ENCODE assay signal across 1 cellular context in genomic region chr4:67909910-67910905, GRCh38.
TF ChIP-seq lines count a peak whose summit lies in the region.

No MANE protein-coding gene starts in this region.

TF ChIP-seq in H1, 55 proteins besides CTCF, POLR2A, EP300 and RAD21:
- TF ChIP-seq SRF (IDR thresholded peaks at IDR 0.05; ENCODE audit: low read depth, low read length): no peak
- no peak for TF ChIP-seq TBP (IDR thresholded peaks at IDR 0.05; ENCODE audit: low read depth, low read length)
- no peak for TF ChIP-seq EZH2 (IDR thresholded peaks at IDR 0.05; ENCODE audit: low read depth, low read length, severe bottlenecking)
- no peak for TF ChIP-seq CEBPB (IDR thresholded peaks at IDR 0.05; ENCODE audit: low read depth, low read length)
- TF ChIP-seq ASH2L (IDR thresholded peaks at IDR 0.05; ENCODE audit: low read length): no peak
- no peak for TF ChIP-seq JUND (IDR thresholded peaks at IDR 0.05; ENCODE audit: low read length)
- TF ChIP-seq RXRA (IDR thresholded peaks at IDR 0.05; ENCODE audit: insufficient read depth, low read depth, low read length): no peak
- TF ChIP-seq BACH1 (IDR thresholded peaks at IDR 0.05; ENCODE audit: low read length): no peak
- no peak for TF ChIP-seq CHD2 (IDR thresholded peaks at IDR 0.05; ENCODE audit: low read length)
- TF ChIP-seq MAX (IDR thresholded peaks at IDR 0.05): no peak
- no peak for TF ChIP-seq POLR2AphosphoS5 (IDR thresholded peaks at IDR 0.05; ENCODE audit: low read depth, low read length)
- no peak for TF ChIP-seq ATF3 (IDR thresholded peaks at IDR 0.05; ENCODE audit: insufficient read depth, low read depth, low read length)
- no peak for TF ChIP-seq BRCA1 (IDR thresholded peaks at IDR 0.05; ENCODE audit: low read depth, low read length)
- TF ChIP-seq TAF7 (optimal IDR thresholded peaks at IDR 0.05; ENCODE audit: borderline replicate concordance, low read depth, low read length): no peak
- no peak for TF ChIP-seq CHD7 (IDR thresholded peaks at IDR 0.05; ENCODE audit: insufficient replicate concordance, low read length)
- TF ChIP-seq TAF1 (IDR thresholded peaks at IDR 0.05; ENCODE audit: low read depth, low read length): no peak
- TF ChIP-seq YY1 (IDR thresholded peaks at IDR 0.05; ENCODE audit: low read depth, low read length): no peak
- no peak for TF ChIP-seq TEAD4 (IDR thresholded peaks at IDR 0.05; ENCODE audit: low read depth, low read length)
